Comparison of ENCODE assay signal across 1 cellular context in the genomic region with DNA sequence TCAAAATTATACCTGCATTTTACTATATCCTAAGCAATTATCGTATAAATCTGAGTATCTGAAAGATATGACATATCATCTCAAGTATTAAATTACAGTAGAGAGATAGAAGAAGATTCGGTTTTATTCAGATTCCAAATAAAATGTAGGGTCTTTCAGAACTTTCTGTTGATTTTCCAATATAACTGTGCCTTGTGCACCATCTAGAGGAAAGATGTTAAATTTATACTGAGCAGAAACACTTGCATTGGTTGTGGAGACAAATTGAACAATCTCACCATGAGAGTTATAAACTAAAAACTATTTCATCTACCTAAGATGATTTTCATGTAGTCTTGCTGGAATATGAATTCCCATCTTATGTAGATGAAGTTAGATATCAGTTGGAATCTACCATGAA.
TF ChIP-seq lines count a peak whose summit lies in the region.

No MANE protein-coding gene starts in this region.

TF ChIP-seq in SK-N-SH treated with all-trans-retinoic acid at 6 μM for 48 hours, 23 proteins besides CTCF, POLR2A, EP300 and RAD21:
- no peak for TF ChIP-seq ESRRG (CRISPR knock-in tag; IDR thresholded peaks at IDR 0.05)
- no peak for TF ChIP-seq TSHZ2 (CRISPR knock-in tag; IDR thresholded peaks at IDR 0.05)
- no peak for TF ChIP-seq OSR1 (CRISPR knock-in tag; IDR thresholded peaks at IDR 0.05)
- TF ChIP-seq GLIS3 (CRISPR knock-in tag; IDR thresholded peaks at IDR 0.05), result no peak
- TF ChIP-seq ZC3H10 (CRISPR knock-in tag; IDR thresholded peaks at IDR 0.05), result no peak
- TF ChIP-seq ISL1 (CRISPR knock-in tag; IDR thresholded peaks at IDR 0.05), result no peak
- TF ChIP-seq ARNTL (CRISPR knock-in tag; IDR thresholded peaks at IDR 0.05; ENCODE audit: borderline replicate concordance, low read depth), result no peak
- no peak for TF ChIP-seq ZNF70 (CRISPR knock-in tag; IDR thresholded peaks at IDR 0.05)
- TF ChIP-seq, protein P1, sequence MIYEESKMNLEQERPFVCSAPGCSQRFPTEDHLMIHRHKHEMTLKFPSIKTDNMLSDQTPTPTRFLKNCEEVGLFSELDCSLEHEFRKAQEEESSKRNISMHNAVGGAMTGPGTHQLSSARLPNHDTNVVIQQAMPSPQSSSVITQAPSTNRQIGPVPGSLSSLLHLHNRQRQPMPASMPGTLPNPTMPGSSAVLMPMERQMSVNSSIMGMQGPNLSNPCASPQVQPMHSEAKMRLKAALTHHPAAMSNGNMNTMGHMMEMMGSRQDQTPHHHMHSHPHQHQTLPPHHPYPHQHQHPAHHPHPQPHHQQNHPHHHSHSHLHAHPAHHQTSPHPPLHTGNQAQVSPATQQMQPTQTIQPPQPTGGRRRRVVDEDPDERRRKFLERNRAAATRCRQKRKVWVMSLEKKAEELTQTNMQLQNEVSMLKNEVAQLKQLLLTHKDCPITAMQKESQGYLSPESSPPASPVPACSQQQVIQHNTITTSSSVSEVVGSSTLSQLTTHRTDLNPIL (CRISPR knock-in tag; IDR thresholded peaks at IDR 0.05; ENCODE audit: low read depth), result no peak
- TF ChIP-seq BACH2 (CRISPR knock-in tag; IDR thresholded peaks at IDR 0.05; ENCODE audit: borderline replicate concordance), result no peak
- TF ChIP-seq PPARA (CRISPR knock-in tag; IDR thresholded peaks at IDR 0.05; ENCODE audit: borderline replicate concordance), result no peak
- TF ChIP-seq PATZ1 (CRISPR knock-in tag; IDR thresholded peaks at IDR 0.05; ENCODE audit: borderline replicate concordance), result no peak
TF ChIP-seq in SK-N-SH treated with all-trans-retinoic acid at 6 μM for 48 hours: peak in this region for 0.
